Comparison of ENCODE assay signal across 15 cellular contexts in genomic region chr20:10357061-10357708, GRCh38.
A peak's percentile ranks its signal among the peaks of the same experiment; 100 is the strongest.
DNase-seq lines count a peak whose midpoint lies in the region; ATAC-seq lines count a peak whose summit lies in the region.
"Had no signal": no experiment of that assay in that cellular context is flagged by ENCODE, and none has a peak within 500 bp of the region (broad histone marks: within the 10 kb centered on the region; RNA-seq: fewer than 3 reads in every experiment).

No MANE protein-coding gene starts in this region.

- H3K36me3 Mint-ChIP-seq in activated naive CD4-positive, alpha-beta T cell treated with anti-CD3 and anti-CD28 coated beads for 36 hours (ENCODE audit: low read depth) = no peaks in the 10 kb centered on the region

- no peak overlapping the region for H2BK120ac ChIP-seq in mesendoderm (ENCODE audit: low read depth, low read length)

- peak overlapping the region; percentile 92 for H2BK15ac ChIP-seq in mesendoderm (replicated peaks; ENCODE audit: low read depth)

- no peak overlapping the region for H4K8ac ChIP-seq in mesendoderm (ENCODE audit: low read depth, low read length)

- no peak overlapping the region for H2AK5ac ChIP-seq in mesendoderm (ENCODE audit: low read length)

- intact Hi-C loops in activated naive CD4-positive, alpha-beta T cell treated with anti-CD3 and anti-CD28 coated beads for 36 hours (cut with micrococcal nuclease) = loop anchor here (10.0 kb wide), 2 partner anchors 262 to 322 kb away; partner anchors contain the start of gene ANKEF1

- H3K79me1 ChIP-seq in mesendoderm (ENCODE audit: low read length) = no peaks in the 10 kb centered on the region

- no CpG with 5 or more reads among the region's 8 CpGs for WGBS in mesendoderm (ENCODE audit: extremely low coverage, insufficient coverage, low lambda C conversion rate)

- peaks cover 6% of the 10 kb centered on the region for H3K4me1 Mint-ChIP-seq in activated naive CD4-positive, alpha-beta T cell treated with anti-CD3 and anti-CD28 coated beads for 36 hours (ENCODE audit: low read depth)

- no peak overlapping the region for H3K56ac ChIP-seq in mesendoderm (ENCODE audit: low read length)

- no peak overlapping the region for H3K4ac ChIP-seq in mesendoderm (ENCODE audit: low read depth, low read length)

- no peaks in the 10 kb centered on the region for H3K79me2 ChIP-seq in mesendoderm (ENCODE audit: control insufficient read depth, insufficient read depth, low read length)

- CTCF ChIA-PET in activated naive CD4-positive, alpha-beta T cell treated with anti-CD3 and anti-CD28 coated beads for 36 hours (lab: Charles Lee) = interaction anchor here (0.6 to 1.8 kb wide), 4 partner anchors 10 to 120 kb away, joined by 3 to 11 read pairs (median 6); no protein-coding TSS in a partner anchor

- no peaks in the 10 kb centered on the region for H3K36me3 ChIP-seq in mesendoderm (ENCODE audit: control insufficient read depth, insufficient read depth, low read length)
- H3K36me3 ChIP-seq: BLaER1 treated with 17β-estradiol and CSF1 and Interleukin-3, amounts not matched to agents 10 nM and 100 nM; SJCRH30 had no signal

- H4K5ac ChIP-seq in mesendoderm (ENCODE audit: low read length) = no peak overlapping the region

- H3K27ac Mint-ChIP-seq in activated naive CD4-positive, alpha-beta T cell treated with anti-CD3 and anti-CD28 coated beads for 36 hours = no peak overlapping the region

- H3K4me2 ChIP-seq in mesendoderm (ENCODE audit: low read length) = no peak overlapping the region
- H3K4me2 ChIP-seq: BLaER1 treated with 17β-estradiol and CSF1 and Interleukin-3, amounts not matched to agents 10 nM and 100 nM had no signal

- H3K18ac ChIP-seq in mesendoderm (ENCODE audit: low read length) = no peak overlapping the region

- H2BK5ac ChIP-seq in mesendoderm (ENCODE audit: low read length) = no peak overlapping the region

- H3K9ac ChIP-seq in mesendoderm (ENCODE audit: low read length) = no peak overlapping the region
- H3K9ac ChIP-seq: BLaER1 treated with 17β-estradiol and CSF1 and Interleukin-3, amounts not matched to agents 10 nM and 100 nM had no signal

- no peaks in the 10 kb centered on the region for H3K27me3 ChIP-seq in mesendoderm (ENCODE audit: insufficient read depth, low read length, poor library complexity)
- H3K27me3 ChIP-seq: BLaER1 treated with 17β-estradiol and CSF1 and Interleukin-3, amounts not matched to agents 10 nM and 100 nM; SJCRH30 had no signal

- no peaks in the 10 kb centered on the region for H3K9me3 Mint-ChIP-seq in activated naive CD4-positive, alpha-beta T cell treated with anti-CD3 and anti-CD28 coated beads for 36 hours
- H3K9me3 Mint-ChIP-seq: CD8-positive, alpha-beta memory T cell had no signal

- peaks cover 2% of the 10 kb centered on the region for H3K4me1 ChIP-seq in mesendoderm (ENCODE audit: control insufficient read depth, low read depth, low read length)
- H3K4me1 ChIP-seq: BLaER1 treated with 17β-estradiol and CSF1 and Interleukin-3, amounts not matched to agents 10 nM and 100 nM had no signal

- in situ Hi-C loops in Caki2 (cut with HindIII; ENCODE audit: low pct_unique_long_range_greater_than_20kb, low sequenced_read_pairs) = no loop called here

- H3K23ac ChIP-seq in mesendoderm (ENCODE audit: low read length) = no peak overlapping the region

- no peak for ATAC-seq in GM19395 (IDR thresholded peaks at IDR 0.05; ENCODE audit: unreplicated experiment)

- DNase-seq in Caki2 (ENCODE audit: low read depth) = peak; percentile 95
- DNase-seq in OCI-M1 (lab: John Stamatoyannopoulos, UW) = peak; percentile 8
- DNase-seq in dermis microvascular lymphatic vessel endothelial cell (ENCODE audit: low read depth in 2 of 2) = peak; percentile 94 to 95
- no peak for DNase-seq in mesendoderm
- DNase-seq in NCI-H82 (lab: John Stamatoyannopoulos, UW) = no peak
- DNase-seq in DMS153 treated with DMSO at 0.1 percent for 48 hours (lab: John Stamatoyannopoulos, UW; ENCODE audit: unreplicated experiment) = no peak
- no peak for DNase-seq in activated naive CD4-positive, alpha-beta T cell treated with anti-CD3 and anti-CD28 coated beads for 36 hours
- DNase-seq: CD8-positive, alpha-beta memory T cell; NCI-H1105 treated with DMSO at 0.1 percent for 48 hours; NCI-H187; NK-92 treated with Interleukin-12 subunit alpha and Interleukin-12 subunit beta, amount 100 ng/mL, for 24 hours; SJCRH30 had no signal

- no peak overlapping the region for H3K27ac ChIP-seq in mesendoderm (ENCODE audit: low read depth, low read length)
- H3K27ac ChIP-seq: BLaER1 treated with 17β-estradiol and CSF1 and Interleukin-3, amounts not matched to agents 10 nM and 100 nM; RWPE1; SJCRH30 had no signal

- H3K4me3 ChIP-seq in mesendoderm (ENCODE audit: low read length) = no peak overlapping the region
- H3K4me3 ChIP-seq: BLaER1 treated with 17β-estradiol and CSF1 and Interleukin-3, amounts not matched to agents 10 nM and 100 nM; SJCRH30 had no signal

- H3K4me3 Mint-ChIP-seq in activated naive CD4-positive, alpha-beta T cell treated with anti-CD3 and anti-CD28 coated beads for 36 hours = no peak overlapping the region
- H3K4me3 Mint-ChIP-seq: CD8-positive, alpha-beta memory T cell had no signal

- peaks cover 6% of the 10 kb centered on the region for H3K27me3 Mint-ChIP-seq in activated naive CD4-positive, alpha-beta T cell treated with anti-CD3 and anti-CD28 coated beads for 36 hours (ENCODE audit: low read depth)

Comparison
In these comparisons a context has a peak if more than half of its experiments do, and no peak if none do; other contexts are left out.
1. DNase-seq: peak in Caki2 (single experiment), OCI-M1 (single experiment) and dermis microvascular lymphatic vessel endothelial cell (2 of 2); none in mesendoderm (single experiment), NCI-H82 (single experiment), DMS153 treated with DMSO at 0.1 percent for 48 hours (single experiment) and activated naive CD4-positive, alpha-beta T cell treated with anti-CD3 and anti-CD28 coated beads for 36 hours (single experiment).